In genomic region chr11:24496728-24497396, GRCh38 we compare ENCODE assay signal across 8 cellular contexts. TPM values are rescaled to one million over a fixed set of nuclear protein-coding genes. Genes with fewer than 3 reads are reported as not detected.
DNase-seq lines count a peak whose midpoint lies in the region; ATAC-seq and TF ChIP-seq lines count a peak whose summit lies in the region.

TSS of gene LUZP2 (plus strand) at chr11:24497053.

- H3K27me3 Mint-ChIP-seq in activated T-helper 17 cell treated with anti-CD3 and anti-CD28 coated beads, Interleukin-2, amount 50 U/mL, for 72 hours: peaks cover 5% of the 10 kb centered on the region

- H3K4me1 Mint-ChIP-seq in activated T-helper 17 cell treated with anti-CD3 and anti-CD28 coated beads, Interleukin-2, amount 50 U/mL, for 72 hours: no peaks in the 10 kb centered on the region

- peaks cover 12% of the 10 kb centered on the region for H3K9me3 Mint-ChIP-seq in activated T-helper 17 cell treated with anti-CD3 and anti-CD28 coated beads, Interleukin-2, amount 50 U/mL, for 72 hours

- ATAC-seq in HG03045 (IDR thresholded peaks at IDR 0.05; ENCODE audit: unreplicated experiment) (no peak), HG02981 (IDR thresholded peaks at IDR 0.05; ENCODE audit: unreplicated experiment) (no peak)
- ATAC-seq in activated T-helper 17 cell treated with anti-CD3 and anti-CD28 coated beads, Interleukin-2, amount 50 U/mL, for 72 hours (replicated peaks): no peak

- H3K4me3 Mint-ChIP-seq in activated T-helper 17 cell treated with anti-CD3 and anti-CD28 coated beads, Interleukin-2, amount 50 U/mL, for 72 hours: no peak within 1 kb of the TSS

- no peak for TF ChIP-seq CTCF in WI38 (IDR thresholded peaks at IDR 0.05; ENCODE audit: low read depth, low read length)

- DNase-seq in HPDE6-E6E7 (ENCODE audit: extremely low spot score) (peak; percentile 13), hepatic stellate cell (ENCODE audit: low spot score) (peak; percentile 6), retina (peak; percentile 92), GM19240 (ENCODE audit: insufficient read length, low spot score) (no peak)

- H3K27ac Mint-ChIP-seq in activated T-helper 17 cell treated with anti-CD3 and anti-CD28 coated beads, Interleukin-2, amount 50 U/mL, for 72 hours: no peak within 1 kb of the TSS

- H3K4me3 ChIP-seq in WI38 (ENCODE audit: low read depth, low read length): peak within 1 kb of the TSS; percentile 60

- H3K36me3 Mint-ChIP-seq in activated T-helper 17 cell treated with anti-CD3 and anti-CD28 coated beads, Interleukin-2, amount 50 U/mL, for 72 hours (ENCODE audit: low read depth): no peaks in the 10 kb centered on the region

RNA-seq across cellular contexts. Expression of gene LUZP2, which starts in this region (rescaled TPM):
- not detected for total RNA-seq in activated T-helper 17 cell treated with anti-CD3 and anti-CD28 coated beads, Interleukin-2, amount 50 U/mL, for 72 hours
